In the genomic region with DNA sequence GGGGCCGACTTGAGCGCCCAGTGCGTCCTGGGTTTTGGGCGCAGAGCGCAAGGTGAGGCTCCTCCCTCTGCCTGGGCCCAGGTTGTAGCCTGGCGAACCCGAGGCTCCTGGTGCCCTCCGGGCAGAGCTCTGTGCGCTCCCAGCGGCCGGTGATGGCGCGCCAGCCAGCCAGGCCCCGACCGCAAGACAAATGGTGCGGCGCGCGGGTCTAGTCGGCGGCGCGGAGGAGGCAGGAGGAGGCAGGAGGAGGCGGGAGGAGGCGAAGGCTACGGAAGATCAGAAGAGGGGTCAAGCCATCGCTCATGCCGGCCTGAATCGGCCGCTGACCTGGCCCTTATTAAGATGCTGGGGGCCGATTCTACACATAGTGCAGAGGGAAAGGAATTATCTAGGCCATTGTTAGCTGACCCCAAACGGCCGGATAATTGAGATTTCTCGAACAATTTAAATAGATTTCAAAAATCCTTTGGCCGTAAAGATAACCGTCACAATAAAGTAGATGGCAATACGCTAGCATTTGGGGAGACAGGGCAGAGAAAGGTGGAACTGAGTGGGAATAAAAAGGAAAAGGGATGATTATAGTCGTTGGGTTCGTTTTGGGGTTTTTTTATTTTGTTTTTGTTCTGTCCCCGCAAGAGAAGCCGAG, we compare ENCODE assay signal across 1 cellular context.
TF ChIP-seq lines count a peak whose summit lies in the region.

No MANE protein-coding gene starts in this region.

TF ChIP-seq in SK-N-SH treated with all-trans-retinoic acid at 6 μM for 48 hours, 23 proteins besides CTCF, POLR2A, EP300 and RAD21 (continued from another document):
- TF ChIP-seq, protein P1, sequence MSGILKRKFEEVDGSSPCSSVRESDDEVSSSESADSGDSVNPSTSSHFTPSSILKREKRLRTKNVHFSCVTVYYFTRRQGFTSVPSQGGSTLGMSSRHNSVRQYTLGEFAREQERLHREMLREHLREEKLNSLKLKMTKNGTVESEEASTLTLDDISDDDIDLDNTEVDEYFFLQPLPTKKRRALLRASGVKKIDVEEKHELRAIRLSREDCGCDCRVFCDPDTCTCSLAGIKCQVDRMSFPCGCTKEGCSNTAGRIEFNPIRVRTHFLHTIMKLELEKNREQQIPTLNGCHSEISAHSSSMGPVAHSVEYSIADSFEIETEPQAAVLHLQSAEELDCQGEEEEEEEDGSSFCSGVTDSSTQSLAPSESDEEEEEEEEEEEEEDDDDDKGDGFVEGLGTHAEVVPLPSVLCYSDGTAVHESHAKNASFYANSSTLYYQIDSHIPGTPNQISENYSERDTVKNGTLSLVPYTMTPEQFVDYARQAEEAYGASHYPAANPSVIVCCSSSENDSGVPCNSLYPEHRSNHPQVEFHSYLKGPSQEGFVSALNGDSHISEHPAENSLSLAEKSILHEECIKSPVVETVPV (CRISPR knock-in tag; IDR thresholded peaks at IDR 0.05), result no peak
- TF ChIP-seq ESRRG (CRISPR knock-in tag; IDR thresholded peaks at IDR 0.05), result no peak
- TF ChIP-seq, protein P2, sequence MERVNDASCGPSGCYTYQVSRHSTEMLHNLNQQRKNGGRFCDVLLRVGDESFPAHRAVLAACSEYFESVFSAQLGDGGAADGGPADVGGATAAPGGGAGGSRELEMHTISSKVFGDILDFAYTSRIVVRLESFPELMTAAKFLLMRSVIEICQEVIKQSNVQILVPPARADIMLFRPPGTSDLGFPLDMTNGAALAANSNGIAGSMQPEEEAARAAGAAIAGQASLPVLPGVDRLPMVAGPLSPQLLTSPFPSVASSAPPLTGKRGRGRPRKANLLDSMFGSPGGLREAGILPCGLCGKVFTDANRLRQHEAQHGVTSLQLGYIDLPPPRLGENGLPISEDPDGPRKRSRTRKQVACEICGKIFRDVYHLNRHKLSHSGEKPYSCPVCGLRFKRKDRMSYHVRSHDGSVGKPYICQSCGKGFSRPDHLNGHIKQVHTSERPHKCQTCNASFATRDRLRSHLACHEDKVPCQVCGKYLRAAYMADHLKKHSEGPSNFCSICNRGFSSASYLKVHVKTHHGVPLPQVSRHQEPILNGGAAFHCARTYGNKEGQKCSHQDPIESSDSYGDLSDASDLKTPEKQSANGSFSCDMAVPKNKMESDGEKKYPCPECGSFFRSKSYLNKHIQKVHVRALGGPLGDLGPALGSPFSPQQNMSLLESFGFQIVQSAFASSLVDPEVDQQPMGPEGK (CRISPR knock-in tag; IDR thresholded peaks at IDR 0.05; ENCODE audit: borderline replicate concordance), result no peak
- TF ChIP-seq BACH2 (CRISPR knock-in tag; IDR thresholded peaks at IDR 0.05; ENCODE audit: borderline replicate concordance), result no peak
- no peak for TF ChIP-seq TOX (CRISPR knock-in tag; IDR thresholded peaks at IDR 0.05; ENCODE audit: borderline replicate concordance)
- no peak for TF ChIP-seq ZFP3 (CRISPR knock-in tag; IDR thresholded peaks at IDR 0.05)
TF ChIP-seq in SK-N-SH treated with all-trans-retinoic acid at 6 μM for 48 hours: peak in this region for 0.
